Comparison of ENCODE assay signal across 16 cellular contexts in the genomic region with DNA sequence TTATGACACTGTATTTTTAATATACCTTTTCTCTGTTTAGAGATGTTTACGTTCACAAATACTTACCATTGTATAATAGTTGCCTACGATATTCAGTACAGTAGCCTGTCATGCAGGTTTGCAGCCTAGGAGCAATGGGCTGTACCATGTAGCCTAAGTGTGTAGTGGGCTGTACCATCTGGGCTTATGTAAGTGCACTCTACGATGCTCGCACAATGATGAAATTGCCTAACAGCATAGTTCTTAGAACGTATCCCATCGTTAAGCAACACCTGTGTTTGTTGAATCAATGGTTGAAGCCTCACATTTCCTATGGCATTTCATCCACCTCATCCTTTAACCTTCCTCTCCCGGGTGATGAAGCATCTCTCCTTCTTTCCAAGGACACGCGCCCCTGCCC. TPM values are rescaled to one million over a fixed set of nuclear protein-coding genes. Genes with fewer than 3 reads are reported as not detected.
"Had no signal": no experiment of that assay in that cellular context is flagged by ENCODE, and none has a peak within 500 bp of the region (broad histone marks: within the 10 kb centered on the region; RNA-seq: fewer than 3 reads in every experiment).

No MANE protein-coding gene starts in this region.

- H3K4me1 ChIP-seq: ascending aorta, colonic mucosa, neural progenitor cell, suprapubic skin, upper lobe of left lung had no signal

- H3K27me3 ChIP-seq: ascending aorta, colonic mucosa, neural progenitor cell, ovary, sigmoid colon, upper lobe of left lung had no signal

- DNase-seq: activated CD4-positive, alpha-beta memory T cell treated with anti-CD3 and anti-CD28 coated beads, Interleukin-2, amount 10 ng/mL, durations not matched to agents 7 days and 5 days; activated CD4-positive, alpha-beta T cell treated with anti-CD3 and anti-CD28 coated beads for 1 hour; activated CD8-positive, alpha-beta memory T cell treated with anti-CD3 and anti-CD28 coated beads, Interleukin-2, amount 50 U/mL, for 48 hours; colonic mucosa; kidney; midbrain; ovary; sigmoid colon; stimulated activated CD4-positive, alpha-beta T cell treated with anti-CD3 and anti-CD28 coated beads, Interleukin-2, amount 100 ng/mL, for 48 hours; stimulated activated naive CD4-positive, alpha-beta T cell treated with Interleukin-2 at 50 U/mL for 16 hours; T-helper 9 cell had no signal

- H3K27ac ChIP-seq: ascending aorta, cardiac muscle cell, colonic mucosa, neural progenitor cell, ovary, suprapubic skin, upper lobe of left lung had no signal

- H3K9me3 ChIP-seq: colonic mucosa, ovary, sigmoid colon, upper lobe of left lung had no signal

- H3K4me3 ChIP-seq: ascending aorta, cardiac muscle cell, colonic mucosa, neural progenitor cell, ovary, sigmoid colon, suprapubic skin, upper lobe of left lung had no signal

- H3K36me3 ChIP-seq: ascending aorta, cardiac muscle cell, colonic mucosa, neural progenitor cell, ovary, sigmoid colon, suprapubic skin, upper lobe of left lung had no signal

RNA-seq across cellular contexts. Expression of gene EML1, which starts 12.5 kb away (rescaled TPM):
- total RNA-seq: activated CD4-positive, alpha-beta memory T cell treated with anti-CD3 and anti-CD28 coated beads, Interleukin-2, amount 10 ng/mL, durations not matched to agents 7 days and 5 days had no signal
